9 cellular contexts compared by ENCODE assay signal in the genomic region with DNA sequence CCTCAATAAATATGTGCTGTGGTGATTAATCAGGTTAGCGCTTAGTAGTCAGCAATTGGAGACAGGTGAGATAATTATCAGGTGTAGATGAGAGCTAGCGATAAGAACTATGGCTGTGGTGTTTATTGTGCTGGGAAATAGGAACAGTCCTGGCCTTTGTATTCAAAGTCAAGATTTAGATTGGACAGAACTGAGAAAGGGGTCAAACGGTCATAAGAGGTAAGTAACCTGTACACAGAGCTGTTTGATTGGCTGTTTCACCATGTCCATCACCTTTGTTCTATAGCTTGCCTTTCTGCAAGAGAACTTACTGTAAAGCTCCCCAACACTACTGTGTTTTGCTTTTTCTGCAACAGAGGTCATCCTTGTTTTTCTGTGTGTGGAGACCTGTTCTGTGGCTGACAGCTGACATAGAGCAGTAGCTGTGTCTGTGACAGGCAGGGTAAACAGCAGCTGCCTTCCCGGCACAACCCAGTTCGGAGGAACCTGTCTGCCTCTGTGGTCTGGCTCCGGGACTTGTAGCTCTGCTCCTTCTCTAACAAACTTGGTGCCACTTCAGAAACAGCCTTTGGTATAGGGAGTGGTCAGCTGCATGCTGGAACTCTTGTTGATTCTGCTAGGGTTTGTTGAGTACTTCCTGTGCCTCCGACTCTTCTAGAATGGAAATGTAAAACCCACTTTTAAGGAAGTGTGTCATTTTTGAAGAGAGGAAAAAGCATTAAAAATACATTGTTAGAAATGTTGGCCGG. TPM values are rescaled to one million over a fixed set of nuclear protein-coding genes. Genes with fewer than 3 reads are reported as not detected.
A peak's percentile ranks its signal among the peaks of the same experiment; 100 is the strongest.
DNase-seq lines count a peak whose midpoint lies in the region; ATAC-seq and TF ChIP-seq lines count a peak whose summit lies in the region.
"Had no signal": no experiment of that assay in that cellular context is flagged by ENCODE, and none has a peak within 500 bp of the region (broad histone marks: within the 10 kb centered on the region; RNA-seq: fewer than 3 reads in every experiment).

No MANE protein-coding gene starts in this region.

- peak overlapping the region in 8 of 11 experiments; percentile 9 to 75 (median 62); a peak in 13 of 22 replicates for H3K27ac ChIP-seq in BLaER1 treated with 17β-estradiol and CSF1 and Interleukin-3, amounts not matched to agents 10 nM and 100 nM
- peak overlapping the region; percentile 14; the same call in 1 of the 2 replicates for H3K27ac ChIP-seq in OCI-LY3 (ENCODE audit: low read length)
- H3K27ac ChIP-seq in OCI-LY7 (ENCODE audit: low read depth, low read length, poor library complexity, severe bottlenecking), result no peak overlapping the region

- peaks cover 0 to 9% (median 0%) of the 10 kb centered on the region in 11 experiments; a peak in 2 of 22 replicates for H3K36me3 ChIP-seq in BLaER1 treated with 17β-estradiol and CSF1 and Interleukin-3, amounts not matched to agents 10 nM and 100 nM
- H3K36me3 ChIP-seq in OCI-LY3 (replicated peaks; ENCODE audit: low read depth, low read length), result no peaks in the 10 kb centered on the region
- H3K36me3 ChIP-seq in OCI-LY7 (ENCODE audit: insufficient read depth, low read length), result peaks cover 5% of the 10 kb centered on the region; the same call in 1 of the 2 replicates

- H3K9ac ChIP-seq in BLaER1 treated with 17β-estradiol and CSF1 and Interleukin-3, amounts not matched to agents 10 nM and 100 nM, result peak overlapping the region in 6 of 11 experiments; percentile 15 to 66 (median 45); a peak in 8 of 22 replicates
- H3K9ac ChIP-seq in OCI-LY3 (ENCODE audit: low read length), result peak overlapping the region; percentile 12; the same call in 1 of the 2 replicates

- H3K9me3 Mint-ChIP-seq in naive thymus-derived CD8-positive, alpha-beta T cell, result no peaks in the 10 kb centered on the region

- H3K4me1 Mint-ChIP-seq in naive thymus-derived CD8-positive, alpha-beta T cell, result peaks cover 15 to 67% (median 48%) of the 10 kb centered on the region in 4 donors

- ATAC-seq in naive thymus-derived CD8-positive, alpha-beta T cell, result peak; percentile 90 to 92
- no peak for ATAC-seq in GM18502 (IDR thresholded peaks at IDR 0.05; ENCODE audit: poor library complexity, unreplicated experiment)

- CTCF ChIA-PET in OCI-LY7 (lab: Charles Lee; ENCODE audit: unreplicated experiment), result interaction anchor here (0.8 kb wide), 1 partner anchor 12 kb away, joined by 3 read pairs; no protein-coding TSS in a partner anchor

- peak overlapping the region; percentile 8 to 82 (median 72) for H3K4me3 Mint-ChIP-seq in naive thymus-derived CD8-positive, alpha-beta T cell

- peaks cover 0 to 9% (median 3%) of the 10 kb centered on the region in 3 donors for H3K36me3 Mint-ChIP-seq in naive thymus-derived CD8-positive, alpha-beta T cell

- peaks cover 14 to 49% (median 32%) of the 10 kb centered on the region in 10 experiments for H3K4me1 ChIP-seq in BLaER1 treated with 17β-estradiol and CSF1 and Interleukin-3, amounts not matched to agents 10 nM and 100 nM
- H3K4me1 ChIP-seq in OCI-LY3 (ENCODE audit: low read length) (peaks cover 24% of the 10 kb centered on the region), OCI-LY7 (ENCODE audit: insufficient read depth, low read length, poor library complexity, severe bottlenecking) (peaks cover 4% of the 10 kb centered on the region)

- TF ChIP-seq CTCF in OCI-LY3 (IDR thresholded peaks at IDR 0.05; ENCODE audit: low read depth, low read length) (no peak), OCI-LY7 (conservative IDR thresholded peaks at IDR 0.05; ENCODE audit: low read length) (no peak)

- no peaks in the 10 kb centered on the region for H3K27me3 Mint-ChIP-seq in naive thymus-derived CD8-positive, alpha-beta T cell

- H3K9me2 ChIP-seq in OCI-LY7 (ENCODE audit: insufficient read depth, low read length), result no peaks in the 10 kb centered on the region

- no TSS peak for BruUV-seq in OCI-LY7 (replicated peaks; lab: Mats Ljungman, UMichigan)

- no peaks in the 10 kb centered on the region for H4K20me1 ChIP-seq in BLaER1 treated with 17β-estradiol and CSF1 and Interleukin-3, amounts not matched to agents 10 nM and 100 nM
- H4K20me1 ChIP-seq in OCI-LY3 (ENCODE audit: insufficient read depth, low read length) (no peaks in the 10 kb centered on the region), OCI-LY7 (ENCODE audit: insufficient read depth, low read length) (no peaks in the 10 kb centered on the region)

- intact Hi-C loops in OCI-LY7 (cut with micrococcal nuclease; ENCODE audit: unreplicated experiment), result no loop called here

- H2AFZ ChIP-seq in OCI-LY3 (ENCODE audit: low read depth, low read length) (no peak overlapping the region), OCI-LY7 (ENCODE audit: low read length) (no peak overlapping the region)

- H3K27me3 ChIP-seq in BLaER1 treated with 17β-estradiol and CSF1 and Interleukin-3, amounts not matched to agents 10 nM and 100 nM, result no peaks in the 10 kb centered on the region
- H3K27me3 ChIP-seq in OCI-LY3 (ENCODE audit: low read depth, low read length), result no peaks in the 10 kb centered on the region

- no peak overlapping the region for H3K4me3 ChIP-seq in BLaER1 treated with 17β-estradiol and CSF1 and Interleukin-3, amounts not matched to agents 10 nM and 100 nM
- H3K4me3 ChIP-seq in OCI-LY3 (ENCODE audit: low read length) (no peak overlapping the region), OCI-LY7 (ENCODE audit: low read depth, low read length, poor library complexity, severe bottlenecking) (no peak overlapping the region)

- POLR2A ChIA-PET in naive thymus-derived CD8-positive, alpha-beta T cell (lab: Charles Lee), result interaction anchor here (0.9 to 13.0 kb wide), 5 partner anchors 5 to 59 kb away, joined by 3 to 381 read pairs (median 4); partner anchors contain the start of gene CDC42
- POLR2A ChIA-PET in OCI-LY7 (lab: Charles Lee), result interaction anchor here (0.7 kb wide), 1 partner anchor 19 kb away, joined by 5 read pairs; no protein-coding TSS in a partner anchor

- DNase-seq in amniotic epithelial cell (ENCODE audit: low read depth) (peak; percentile 72), NCI-H187 treated with DMSO at 0.1 percent for 48 hours (lab: John Stamatoyannopoulos, UW) (no peak), NCI-H2171 treated with DMSO at 0.1 percent for 48 hours (lab: John Stamatoyannopoulos, UW) (no peak), OCI-LY7 (ENCODE audit: low spot score) (no peak)
- peak in 5 of 10 donors; percentile 32 to 65 (median 38) for DNase-seq in naive thymus-derived CD8-positive, alpha-beta T cell
- DNase-seq: cortex of kidney had no signal

- peak overlapping the region; percentile 75 to 96 (median 92) for H3K27ac Mint-ChIP-seq in naive thymus-derived CD8-positive, alpha-beta T cell

- no peaks in the 10 kb centered on the region for H3K9me3 ChIP-seq in BLaER1 treated with 17β-estradiol and CSF1 and Interleukin-3, amounts not matched to agents 10 nM and 100 nM (replicated peaks in 1 of 11)
- H3K9me3 ChIP-seq in OCI-LY3 (ENCODE audit: insufficient read depth, low read length), result no peaks in the 10 kb centered on the region
- no peaks in the 10 kb centered on the region for H3K9me3 ChIP-seq in OCI-LY7 (ENCODE audit: low read length)

- peak overlapping the region; percentile 4 to 85 (median 53); a peak in 18 of 22 replicates for H3K4me2 ChIP-seq in BLaER1 treated with 17β-estradiol and CSF1 and Interleukin-3, amounts not matched to agents 10 nM and 100 nM
- H3K4me2 ChIP-seq in OCI-LY3 (ENCODE audit: low read length) (peak overlapping the region; percentile 72), OCI-LY7 (ENCODE audit: low read length) (no peak overlapping the region)

- H3K79me2 ChIP-seq in OCI-LY3 (ENCODE audit: low read length), result peaks cover 3% of the 10 kb centered on the region; the same call in 1 of the 2 replicates
- peaks cover 14% of the 10 kb centered on the region; the same call in 1 of the 2 replicates for H3K79me2 ChIP-seq in OCI-LY7 (ENCODE audit: insufficient read depth, low read depth, low read length)

RNA-seq across cellular contexts. Expression of gene CDC42, which starts 21.1 kb away (rescaled TPM):
- total RNA-seq in naive thymus-derived CD8-positive, alpha-beta T cell, result 100 to 1,000 TPM; 229 to 239 TPM
- 100 to 1,000 TPM; 236 to 472 (median 393) TPM for polyA plus RNA-seq in naive thymus-derived CD8-positive, alpha-beta T cell
- 109 and 120 TPM in 2 replicates for total RNA-seq in OCI-LY7 (2014; rRNA removed; shearing (Covaris generic))
- 157 and 163 TPM in 2 replicates for total RNA-seq in OCI-LY7 (2022)

RNA-seq across cellular contexts. Expression of gene CELA3A, which starts 29.9 kb away (rescaled TPM):
- total RNA-seq in naive thymus-derived CD8-positive, alpha-beta T cell, result not detected
- not detected for polyA plus RNA-seq in naive thymus-derived CD8-positive, alpha-beta T cell
- total RNA-seq in OCI-LY7 (2014; rRNA removed; shearing (Covaris generic)), result not detected in 2 replicates
- not detected in 2 replicates for total RNA-seq in OCI-LY7 (2022)

RNA-seq across cellular contexts. Expression of gene CELA3B, which starts 54.6 kb away (rescaled TPM):
- total RNA-seq in naive thymus-derived CD8-positive, alpha-beta T cell, result not detected
- polyA plus RNA-seq in naive thymus-derived CD8-positive, alpha-beta T cell, result not detected
- total RNA-seq in OCI-LY7 (2014; rRNA removed; shearing (Covaris generic)), result not detected in 2 replicates
- total RNA-seq in OCI-LY7 (2022), result not detected in 2 replicates
